8 cellular contexts compared by ENCODE assay signal in genomic region chr3:49104052-49104426, GRCh38. TPM values are rescaled to one million over a fixed set of nuclear protein-coding genes. Genes with fewer than 3 reads are reported as not detected.
A peak's percentile ranks its signal among the peaks of the same experiment; 100 is the strongest.
DNase-seq lines count a peak whose midpoint lies in the region; ATAC-seq and TF ChIP-seq lines count a peak whose summit lies in the region.

No MANE protein-coding gene starts in this region.

- peak overlapping the region in 49 of 59 donors; percentile 49 to 91 (median 78) for H3K27ac ChIP-seq in dorsolateral prefrontal cortex

- H3K36me3 Mint-ChIP-seq in natural killer cell = no peaks in the 10 kb centered on the region

- peaks cover 30 to 35% of the 10 kb centered on the region in 2 donors for H3K4me1 Mint-ChIP-seq in natural killer cell

- no peak for TF ChIP-seq CTCF in AG10803 (conservative IDR thresholded peaks at IDR 0.05; ENCODE audit: low read length)
- TF ChIP-seq CTCF in LNCaP clone FGC (IDR thresholded peaks at IDR 0.05; ENCODE audit: control insufficient read depth, extremely low read depth, insufficient read depth) = no peak
- no peak for TF ChIP-seq CTCF in dorsolateral prefrontal cortex (IDR thresholded peaks at IDR 0.05 in 54 of 56, conservative IDR thresholded peaks at IDR 0.05 in 2 of 56; ENCODE audit: low read depth in 1 of 56, partially characterized antibody in 56 of 56)
- no peak for TF ChIP-seq CTCF in natural killer cell (IDR thresholded peaks at IDR 0.05)

- H3K4me3 Mint-ChIP-seq in natural killer cell = peak overlapping the region; percentile 99

- H3K4me3 ChIP-seq in AG10803 (ENCODE audit: low read length) (peak overlapping the region; percentile 96), LNCaP clone FGC (ENCODE audit: low read depth, low read length) (peak overlapping the region; percentile 94), dorsolateral prefrontal cortex (peak overlapping the region; percentile 62 to 100 (median 91))

- peak overlapping the region; percentile 95 to 99 for H3K27ac Mint-ChIP-seq in natural killer cell

- H3K27me3 ChIP-seq in dorsolateral prefrontal cortex = no peaks in the 10 kb centered on the region

- intact Hi-C loops in dorsolateral prefrontal cortex (cut with DNase I) (loop anchor here in 1 of 2 donors (1.0 kb wide), 1 partner anchor 10 kb away; the partner anchor contains the start of gene QRICH1), natural killer cell (cut with micrococcal nuclease) (loop anchor here (1.0 kb wide), 2 partner anchors 10 to 16 kb away; partner anchors contain the start of genes QRICH1 and USP19)

- H3K27me3 Mint-ChIP-seq in natural killer cell (ENCODE audit: low read depth in 2 of 2) = no peaks in the 10 kb centered on the region

- no peaks in the 10 kb centered on the region for H3K9me3 Mint-ChIP-seq in natural killer cell

- no peak for ATAC-seq in natural killer cell
- ATAC-seq in GM21367 (IDR thresholded peaks at IDR 0.05; ENCODE audit: unreplicated experiment) = no peak
- no peak for ATAC-seq in HG03460 (IDR thresholded peaks at IDR 0.05; ENCODE audit: unreplicated experiment)

- DNase-seq in AG10803 (ENCODE audit: low read depth) (no peak), LNCaP clone FGC (ENCODE audit: low read depth) (no peak), dorsolateral prefrontal cortex (no peak), natural killer cell (no peak), RPMI8226 (no peak)
- DNase-seq in stimulated activated naive CD4-positive, alpha-beta T cell (lab: John Stamatoyannopoulos, UW) = no peak

RNA-seq across cellular contexts. Expression of gene QARS1, which starts 0.5 kb away (rescaled TPM):
- 100 to 1,000 TPM in 21 of 120 experiments, 10 to 100 TPM in 99; 56.5 to 123 (median 85.5) TPM for total RNA-seq in dorsolateral prefrontal cortex
- total RNA-seq in natural killer cell = 100 to 1,000 TPM; 250 to 280 (median 258) TPM

RNA-seq across cellular contexts. Expression of gene QRICH1, which starts 10.2 kb away (rescaled TPM):
- total RNA-seq in dorsolateral prefrontal cortex (100 to 1,000 TPM in 116 of 120 experiments, 10 to 100 TPM in 4; 86.4 to 157 (median 121) TPM), natural killer cell (100 to 1,000 TPM; 220 to 230 (median 227) TPM)

RNA-seq across cellular contexts. Expression of gene USP19, which starts 16.6 kb away (rescaled TPM):
- total RNA-seq in dorsolateral prefrontal cortex (10 to 100 TPM; 46.6 to 83.3 (median 64.9) TPM), natural killer cell (10 to 100 TPM; 68.6 to 71.5 (median 68.6) TPM)

RNA-seq across cellular contexts. Expression of gene LAMB2, which starts 28.8 kb away (rescaled TPM):
- total RNA-seq in dorsolateral prefrontal cortex = 100 to 1,000 TPM in 26 of 120 experiments, 10 to 100 TPM in 94; 38.5 to 204 (median 77.6) TPM
- total RNA-seq in natural killer cell = 1 to 10 TPM in 2 of 3 donors, under 1 TPM in 1; 0.75 to 1.7 (median 1.2) TPM
